Comparison of ENCODE assay signal across 13 cellular contexts in the genomic region with DNA sequence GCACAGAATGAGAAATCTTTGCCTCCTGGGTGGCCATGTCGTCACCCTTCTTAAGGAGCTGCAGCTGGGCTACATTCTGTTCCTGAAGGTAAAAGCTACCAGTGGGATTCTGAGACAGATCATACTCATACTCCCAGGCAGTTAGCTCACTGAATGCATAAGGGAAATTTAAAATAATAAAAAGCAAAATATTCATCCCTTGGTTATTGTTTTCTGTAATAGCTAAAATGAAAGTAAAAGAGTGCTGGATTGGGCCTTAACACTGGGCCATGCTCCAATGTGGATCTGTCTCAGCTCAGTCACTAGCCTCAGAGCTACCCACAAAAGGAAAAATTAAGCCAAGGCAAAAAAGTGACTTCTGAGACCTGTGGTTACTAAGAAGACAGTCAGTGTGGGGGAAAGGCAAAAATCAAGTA. TPM values are rescaled to one million over a fixed set of nuclear protein-coding genes. Genes with fewer than 3 reads are reported as not detected.
DNase-seq lines count a peak whose midpoint lies in the region; ATAC-seq and TF ChIP-seq lines count a peak whose summit lies in the region.
"Had no signal": no experiment of that assay in that cellular context is flagged by ENCODE, and none has a peak within 500 bp of the region (broad histone marks: within the 10 kb centered on the region; RNA-seq: fewer than 3 reads in every experiment).

No MANE protein-coding gene starts in this region.

- intact Hi-C loops in vagina (cut with DNase I) (no loop called here), PC-3 (cut with micrococcal nuclease) (no loop called here)

- TF ChIP-seq POLR2A in vagina (IDR thresholded peaks at IDR 0.05) = no peak

- H3K36me3 ChIP-seq in muscle layer of duodenum (ENCODE audit: control insufficient read depth in 1 of 2, insufficient read depth in 2 of 2, low read length in 2 of 2) (no peaks in the 10 kb centered on the region), vagina (no peaks in the 10 kb centered on the region), PC-3 (ENCODE audit: low read depth, low read length) (no peaks in the 10 kb centered on the region)
- H3K36me3 ChIP-seq: cardiac muscle cell, WERI-Rb-1 had no signal

- H3K27me3 ChIP-seq in muscle layer of duodenum (ENCODE audit: low read depth, low read length) (no peaks in the 10 kb centered on the region), vagina (no peaks in the 10 kb centered on the region), PC-3 (ENCODE audit: low read length) (no peaks in the 10 kb centered on the region)
- H3K27me3 ChIP-seq: BLaER1, cardiac muscle cell had no signal

- no peaks in the 10 kb centered on the region for H3K9me3 Mint-ChIP-seq in central memory CD8-positive, alpha-beta T cell

- peak; percentile 30 for DNase-seq in stimulated activated CD4-positive, alpha-beta T cell treated with anti-CD3 and anti-CD28 coated beads, Interleukin-4, amount 100 ng/mL, for 24 hours
- DNase-seq in stimulated activated CD4-positive, alpha-beta T cell treated with anti-CD3 and anti-CD28 coated beads, Interleukin-2, amount 100 ng/mL, for 24 hours = no peak
- no peak for DNase-seq in central memory CD8-positive, alpha-beta T cell (ENCODE audit: low spot score in 2 of 2)
- DNase-seq in vagina (ENCODE audit: extremely low spot score in 2 of 2) (no peak), islet precursor cell (no peak), NCI-H1930 (lab: John Stamatoyannopoulos, UW) (no peak), PC-3 (no peak)
- DNase-seq: hippocampal formation; NK-92 treated with Interleukin-12 subunit alpha and Interleukin-12 subunit beta, amount 100 ng/mL, for 24 hours; WERI-Rb-1 had no signal

- no peak overlapping the region for H3K9ac ChIP-seq in PC-3 (ENCODE audit: low read length)
- H3K9ac ChIP-seq: BLaER1 had no signal

- CTCF ChIA-PET in PC-3 (lab: Charles Lee) = no interaction called here

- no peaks in the 10 kb centered on the region for H3F3A ChIP-seq in PC-3 (ENCODE audit: low read length, unreplicated experiment)

- H3K4me1 Mint-ChIP-seq in central memory CD8-positive, alpha-beta T cell = peaks cover 8% of the 10 kb centered on the region

- no peaks in the 10 kb centered on the region for H3K9me2 ChIP-seq in PC-3 (replicated peaks; ENCODE audit: low read length)

- no peaks in the 10 kb centered on the region for H3K9me3 ChIP-seq in muscle layer of duodenum (ENCODE audit: control insufficient read depth in 1 of 2, low read length in 2 of 2)
- H3K9me3 ChIP-seq in vagina = no peaks in the 10 kb centered on the region
- 0 out of 2 replicates have a peak, but pooled peaks cover 4% of the 10 kb centered on the region for H3K9me3 ChIP-seq in PC-3 (ENCODE audit: low read length)

- H3K36me3 Mint-ChIP-seq in central memory CD8-positive, alpha-beta T cell (ENCODE audit: insufficient read depth) = no peaks in the 10 kb centered on the region

- peak overlapping the region; percentile 72 for H3K27ac Mint-ChIP-seq in central memory CD8-positive, alpha-beta T cell (ENCODE audit: low read depth)

- peaks cover 10% of the 10 kb centered on the region for H3K27me3 Mint-ChIP-seq in central memory CD8-positive, alpha-beta T cell

- BruUV-seq in PC-3 (replicated peaks; lab: Mats Ljungman, UMichigan) = no TSS peak

- POLR2A ChIA-PET in PC-3 (lab: Charles Lee; ENCODE audit: unreplicated experiment) = no interaction called here

- no peak overlapping the region for H2AFZ ChIP-seq in PC-3 (ENCODE audit: low read length)

- H4K20me1 ChIP-seq in PC-3 (ENCODE audit: low read length) = no peaks in the 10 kb centered on the region
- H4K20me1 ChIP-seq: BLaER1 had no signal

- no peaks in the 10 kb centered on the region for H3K79me2 ChIP-seq in PC-3 (ENCODE audit: low read length)

- TF ChIP-seq CTCF in vagina (IDR thresholded peaks at IDR 0.05) = no peak
- no peak for TF ChIP-seq CTCF in PC-3 (conservative IDR thresholded peaks at IDR 0.05; ENCODE audit: low read depth, low read length)

- H3K27ac ChIP-seq in muscle layer of duodenum (ENCODE audit: low read length) = no peak overlapping the region
- H3K27ac ChIP-seq in vagina = peak overlapping the region; percentile 36
- no peak overlapping the region for H3K27ac ChIP-seq in PC-3 (ENCODE audit: low read length)
- H3K27ac ChIP-seq: BLaER1, cardiac muscle cell, WERI-Rb-1 had no signal

- H3K4me1 ChIP-seq in muscle layer of duodenum (ENCODE audit: control insufficient read depth in 1 of 2, insufficient read depth in 2 of 2, low read length in 2 of 2) = peaks cover 0 to 9% of the 10 kb centered on the region in 2 donors
- peaks cover 13% of the 10 kb centered on the region for H3K4me1 ChIP-seq in vagina
- H3K4me1 ChIP-seq in PC-3 (ENCODE audit: insufficient read depth, low read length) = no peaks in the 10 kb centered on the region
- H3K4me1 ChIP-seq: BLaER1 had no signal

- H3K4me3 ChIP-seq in muscle layer of duodenum (ENCODE audit: low read depth in 1 of 2, low read length in 2 of 2) (peak overlapping the region; percentile 31 to 52), vagina (peak overlapping the region in 1 of 2 donors; percentile 18), PC-3 (ENCODE audit: low read length) (no peak overlapping the region)
- H3K4me3 ChIP-seq: BLaER1, cardiac muscle cell had no signal

- peak; percentile 32 for ATAC-seq in central memory CD8-positive, alpha-beta T cell (replicated peaks; ENCODE audit: extremely low read depth, poor library complexity, severe bottlenecking)
- ATAC-seq in PC-3 = no peak

- peak overlapping the region; percentile 53 for H3K4me3 Mint-ChIP-seq in central memory CD8-positive, alpha-beta T cell

- H3K4me2 ChIP-seq in PC-3 (ENCODE audit: low read length) = no peak overlapping the region
- H3K4me2 ChIP-seq: BLaER1 had no signal

RNA-seq across cellular contexts. Expression of gene DYNC2I1, which starts 8.9 kb away (rescaled TPM):
- total RNA-seq in vagina = 22.3 TPM
- 12.2 and 18.8 TPM in 2 replicates for total RNA-seq in PC-3 (2014; rRNA removed)

RNA-seq across cellular contexts. Expression of gene ESYT2, which starts 18.1 kb away (rescaled TPM):
- total RNA-seq in vagina (82.5 TPM), PC-3 (2014; rRNA removed) (76.1 and 78.0 TPM in 2 replicates)
